ENCODE assay signal across 1 cellular context in the genomic region with DNA sequence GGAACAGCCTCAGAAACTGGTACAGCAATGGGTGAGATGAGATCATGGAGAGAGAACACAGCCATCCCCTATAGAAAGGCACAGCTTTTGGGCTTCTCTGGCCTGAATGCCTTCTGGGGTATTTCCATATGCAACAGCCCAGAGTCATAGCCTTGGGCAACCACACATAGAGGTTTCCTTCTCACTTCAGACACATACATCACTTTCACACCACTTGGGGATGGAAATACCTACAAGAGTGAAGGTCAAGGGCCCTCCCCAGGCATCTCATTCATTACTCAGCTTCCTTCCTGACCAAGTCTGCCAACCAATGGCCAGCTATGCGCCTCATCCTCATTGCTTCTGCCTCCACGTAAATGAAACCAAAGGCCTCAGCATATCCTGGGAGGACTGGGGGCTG.
TF ChIP-seq lines count a peak whose summit lies in the region.

No MANE protein-coding gene starts in this region.

TF ChIP-seq in HepG2, 621 proteins besides CTCF, POLR2A, EP300 and RAD21:
- TF ChIP-seq, protein P1, sequence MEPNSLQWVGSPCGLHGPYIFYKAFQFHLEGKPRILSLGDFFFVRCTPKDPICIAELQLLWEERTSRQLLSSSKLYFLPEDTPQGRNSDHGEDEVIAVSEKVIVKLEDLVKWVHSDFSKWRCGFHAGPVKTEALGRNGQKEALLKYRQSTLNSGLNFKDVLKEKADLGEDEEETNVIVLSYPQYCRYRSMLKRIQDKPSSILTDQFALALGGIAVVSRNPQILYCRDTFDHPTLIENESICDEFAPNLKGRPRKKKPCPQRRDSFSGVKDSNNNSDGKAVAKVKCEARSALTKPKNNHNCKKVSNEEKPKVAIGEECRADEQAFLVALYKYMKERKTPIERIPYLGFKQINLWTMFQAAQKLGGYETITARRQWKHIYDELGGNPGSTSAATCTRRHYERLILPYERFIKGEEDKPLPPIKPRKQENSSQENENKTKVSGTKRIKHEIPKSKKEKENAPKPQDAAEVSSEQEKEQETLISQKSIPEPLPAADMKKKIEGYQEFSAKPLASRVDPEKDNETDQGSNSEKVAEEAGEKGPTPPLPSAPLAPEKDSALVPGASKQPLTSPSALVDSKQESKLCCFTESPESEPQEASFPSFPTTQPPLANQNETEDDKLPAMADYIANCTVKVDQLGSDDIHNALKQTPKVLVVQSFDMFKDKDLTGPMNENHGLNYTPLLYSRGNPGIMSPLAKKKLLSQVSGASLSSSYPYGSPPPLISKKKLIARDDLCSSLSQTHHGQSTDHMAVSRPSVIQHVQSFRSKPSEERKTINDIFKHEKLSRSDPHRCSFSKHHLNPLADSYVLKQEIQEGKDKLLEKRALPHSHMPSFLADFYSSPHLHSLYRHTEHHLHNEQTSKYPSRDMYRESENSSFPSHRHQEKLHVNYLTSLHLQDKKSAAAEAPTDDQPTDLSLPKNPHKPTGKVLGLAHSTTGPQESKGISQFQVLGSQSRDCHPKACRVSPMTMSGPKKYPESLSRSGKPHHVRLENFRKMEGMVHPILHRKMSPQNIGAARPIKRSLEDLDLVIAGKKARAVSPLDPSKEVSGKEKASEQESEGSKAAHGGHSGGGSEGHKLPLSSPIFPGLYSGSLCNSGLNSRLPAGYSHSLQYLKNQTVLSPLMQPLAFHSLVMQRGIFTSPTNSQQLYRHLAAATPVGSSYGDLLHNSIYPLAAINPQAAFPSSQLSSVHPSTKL (CRISPR knock-in tag; IDR thresholded peaks at IDR 0.05), result no peak
